In the genomic region with DNA sequence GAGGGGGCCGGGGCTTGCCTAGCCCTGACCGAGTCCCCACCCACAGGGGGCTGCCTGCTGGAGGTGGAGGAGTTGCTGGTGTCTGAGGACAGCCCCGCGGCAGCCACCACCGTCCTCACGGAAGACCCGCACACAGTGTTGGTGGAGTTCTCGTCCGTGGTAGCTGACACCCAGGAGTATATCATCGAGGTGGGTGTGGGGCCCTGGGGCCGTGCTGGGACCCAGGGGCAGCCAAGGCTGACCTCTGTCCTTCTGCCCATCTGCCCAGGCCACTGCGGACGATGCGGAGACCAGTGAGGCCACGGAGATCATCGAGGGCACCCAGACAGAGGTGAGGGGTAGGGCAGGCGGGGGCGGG, we compare ENCODE assay signal across 1 cellular context.
TF ChIP-seq lines count a peak whose summit lies in the region.

No MANE protein-coding gene starts in this region.

TF ChIP-seq in SK-N-SH, 30 proteins besides CTCF, POLR2A, EP300 and RAD21:
- TF ChIP-seq, protein P1, sequence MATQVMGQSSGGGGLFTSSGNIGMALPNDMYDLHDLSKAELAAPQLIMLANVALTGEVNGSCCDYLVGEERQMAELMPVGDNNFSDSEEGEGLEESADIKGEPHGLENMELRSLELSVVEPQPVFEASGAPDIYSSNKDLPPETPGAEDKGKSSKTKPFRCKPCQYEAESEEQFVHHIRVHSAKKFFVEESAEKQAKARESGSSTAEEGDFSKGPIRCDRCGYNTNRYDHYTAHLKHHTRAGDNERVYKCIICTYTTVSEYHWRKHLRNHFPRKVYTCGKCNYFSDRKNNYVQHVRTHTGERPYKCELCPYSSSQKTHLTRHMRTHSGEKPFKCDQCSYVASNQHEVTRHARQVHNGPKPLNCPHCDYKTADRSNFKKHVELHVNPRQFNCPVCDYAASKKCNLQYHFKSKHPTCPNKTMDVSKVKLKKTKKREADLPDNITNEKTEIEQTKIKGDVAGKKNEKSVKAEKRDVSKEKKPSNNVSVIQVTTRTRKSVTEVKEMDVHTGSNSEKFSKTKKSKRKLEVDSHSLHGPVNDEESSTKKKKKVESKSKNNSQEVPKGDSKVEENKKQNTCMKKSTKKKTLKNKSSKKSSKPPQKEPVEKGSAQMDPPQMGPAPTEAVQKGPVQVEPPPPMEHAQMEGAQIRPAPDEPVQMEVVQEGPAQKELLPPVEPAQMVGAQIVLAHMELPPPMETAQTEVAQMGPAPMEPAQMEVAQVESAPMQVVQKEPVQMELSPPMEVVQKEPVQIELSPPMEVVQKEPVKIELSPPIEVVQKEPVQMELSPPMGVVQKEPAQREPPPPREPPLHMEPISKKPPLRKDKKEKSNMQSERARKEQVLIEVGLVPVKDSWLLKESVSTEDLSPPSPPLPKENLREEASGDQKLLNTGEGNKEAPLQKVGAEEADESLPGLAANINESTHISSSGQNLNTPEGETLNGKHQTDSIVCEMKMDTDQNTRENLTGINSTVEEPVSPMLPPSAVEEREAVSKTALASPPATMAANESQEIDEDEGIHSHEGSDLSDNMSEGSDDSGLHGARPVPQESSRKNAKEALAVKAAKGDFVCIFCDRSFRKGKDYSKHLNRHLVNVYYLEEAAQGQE (IDR thresholded peaks at IDR 0.05; ENCODE audit: low read depth, low read length), result no peak
- TF ChIP-seq, protein P2, sequence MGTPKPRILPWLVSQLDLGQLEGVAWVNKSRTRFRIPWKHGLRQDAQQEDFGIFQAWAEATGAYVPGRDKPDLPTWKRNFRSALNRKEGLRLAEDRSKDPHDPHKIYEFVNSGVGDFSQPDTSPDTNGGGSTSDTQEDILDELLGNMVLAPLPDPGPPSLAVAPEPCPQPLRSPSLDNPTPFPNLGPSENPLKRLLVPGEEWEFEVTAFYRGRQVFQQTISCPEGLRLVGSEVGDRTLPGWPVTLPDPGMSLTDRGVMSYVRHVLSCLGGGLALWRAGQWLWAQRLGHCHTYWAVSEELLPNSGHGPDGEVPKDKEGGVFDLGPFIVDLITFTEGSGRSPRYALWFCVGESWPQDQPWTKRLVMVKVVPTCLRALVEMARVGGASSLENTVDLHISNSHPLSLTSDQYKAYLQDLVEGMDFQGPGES (IDR thresholded peaks at IDR 0.05; ENCODE audit: low read depth, low read length), result no peak
- TF ChIP-seq, protein P3, sequence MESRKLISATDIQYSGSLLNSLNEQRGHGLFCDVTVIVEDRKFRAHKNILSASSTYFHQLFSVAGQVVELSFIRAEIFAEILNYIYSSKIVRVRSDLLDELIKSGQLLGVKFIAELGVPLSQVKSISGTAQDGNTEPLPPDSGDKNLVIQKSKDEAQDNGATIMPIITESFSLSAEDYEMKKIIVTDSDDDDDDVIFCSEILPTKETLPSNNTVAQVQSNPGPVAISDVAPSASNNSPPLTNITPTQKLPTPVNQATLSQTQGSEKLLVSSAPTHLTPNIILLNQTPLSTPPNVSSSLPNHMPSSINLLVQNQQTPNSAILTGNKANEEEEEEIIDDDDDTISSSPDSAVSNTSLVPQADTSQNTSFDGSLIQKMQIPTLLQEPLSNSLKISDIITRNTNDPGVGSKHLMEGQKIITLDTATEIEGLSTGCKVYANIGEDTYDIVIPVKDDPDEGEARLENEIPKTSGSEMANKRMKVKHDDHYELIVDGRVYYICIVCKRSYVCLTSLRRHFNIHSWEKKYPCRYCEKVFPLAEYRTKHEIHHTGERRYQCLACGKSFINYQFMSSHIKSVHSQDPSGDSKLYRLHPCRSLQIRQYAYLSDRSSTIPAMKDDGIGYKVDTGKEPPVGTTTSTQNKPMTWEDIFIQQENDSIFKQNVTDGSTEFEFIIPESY (IDR thresholded peaks at IDR 0.05; ENCODE audit: borderline replicate concordance, low read depth), result no peak
- TF ChIP-seq TCF12 (IDR thresholded peaks at IDR 0.05) (no peak), RCOR1 (IDR thresholded peaks at IDR 0.05; ENCODE audit: low read length) (no peak), ELF1 (IDR thresholded peaks at IDR 0.05) (no peak), GABPA (IDR thresholded peaks at IDR 0.05; ENCODE audit: low read depth) (no peak), GATA2 (CRISPR knock-in tag; IDR thresholded peaks at IDR 0.05) (no peak), NRF1 (IDR thresholded peaks at IDR 0.05; ENCODE audit: low read depth, low read length) (no peak)
